Comparison of ENCODE assay signal across 1 cellular context in genomic region chr6:26473758-26474438, GRCh38.
A peak's percentile ranks its signal among the peaks of the same experiment; 100 is the strongest.
TF ChIP-seq lines count a peak whose summit lies in the region.

No MANE protein-coding gene starts in this region.

TF ChIP-seq in K562, 482 proteins besides CTCF, POLR2A, EP300 and RAD21 (continued from another document and continues in another):
- TF ChIP-seq E4F1 (CRISPR knock-in tag; IDR thresholded peaks at IDR 0.05; ENCODE audit: borderline replicate concordance), result no peak
- TF ChIP-seq SRSF7 (optimal IDR thresholded peaks at IDR 0.05; ENCODE audit: low read depth, low read length), result no peak
- no peak for TF ChIP-seq NFE2L1 (tag; IDR thresholded peaks at IDR 0.05; ENCODE audit: borderline replicate concordance, low read depth)
- no peak for TF ChIP-seq E2F8 (IDR thresholded peaks at IDR 0.05; ENCODE audit: low read depth, partially characterized antibody)
- no peak for TF ChIP-seq TSHZ1 (CRISPR knock-in tag; IDR thresholded peaks at IDR 0.05)
- no peak for TF ChIP-seq SMAD1 (IDR thresholded peaks at IDR 0.05; ENCODE audit: low read depth, low read length, partially characterized antibody)
- peak; percentile 40 for TF ChIP-seq GABPB1 (CRISPR knock-in tag; IDR thresholded peaks at IDR 0.05)
- no peak for TF ChIP-seq TAF7 (tag; IDR thresholded peaks at IDR 0.05)
- 0 out of 2 replicates have a peak, but pooled peaks have one; percentile 15 for TF ChIP-seq ZNF395 (CRISPR knock-in tag; IDR thresholded peaks at IDR 0.05)
- TF ChIP-seq NCOA6 (IDR thresholded peaks at IDR 0.05), result 0 out of 2 replicates have a peak, but pooled peaks have one; percentile 36
- no peak for TF ChIP-seq GTF2B (IDR thresholded peaks at IDR 0.05; ENCODE audit: extremely low read depth, insufficient read length)
- no peak for TF ChIP-seq ZNF431 (CRISPR knock-in tag; IDR thresholded peaks at IDR 0.05)
- TF ChIP-seq TOE1 (IDR thresholded peaks at IDR 0.05; ENCODE audit: borderline replicate concordance), result 0 out of 2 replicates have a peak, but pooled peaks have one; percentile 17
- TF ChIP-seq TOE1 (CRISPR knock-in tag; IDR thresholded peaks at IDR 0.05; ENCODE audit: borderline replicate concordance, low read depth), result no peak
- TF ChIP-seq MNT (conservative IDR thresholded peaks at IDR 0.05), result peak in 1 of 2 experiments; percentile 39; a peak in 3 of 4 replicates
- no peak for TF ChIP-seq NKRF (IDR thresholded peaks at IDR 0.05; ENCODE audit: borderline replicate concordance)
- TF ChIP-seq GTF2F1 (IDR thresholded peaks at IDR 0.05; ENCODE audit: low read depth, low read length), result peak; percentile 96; the same call in 1 of the 2 replicates
- TF ChIP-seq HNRNPUL1 (IDR thresholded peaks at IDR 0.05; ENCODE audit: low read length), result no peak
- TF ChIP-seq RCOR1 (IDR thresholded peaks at IDR 0.05; ENCODE audit: borderline replicate concordance in 1 of 2, low read depth in 2 of 2, low read length in 2 of 2), result no peak
- TF ChIP-seq CHD1 (IDR thresholded peaks at IDR 0.05; ENCODE audit: low read length), result no peak
- TF ChIP-seq TAF9B (IDR thresholded peaks at IDR 0.05; ENCODE audit: partially characterized antibody), result peak; percentile 21
- TF ChIP-seq CSDE1 (IDR thresholded peaks at IDR 0.05), result peak in 1 of 2 experiments; percentile 68; a peak in 2 of 4 replicates
- TF ChIP-seq POLR3G (IDR thresholded peaks at IDR 0.05; ENCODE audit: extremely low read depth, insufficient read length, insufficient replicate concordance), result no peak
- peak; percentile 7; the same call in 1 of the 2 replicates for TF ChIP-seq DEAF1 (CRISPR knock-in tag; IDR thresholded peaks at IDR 0.05)
- no peak for TF ChIP-seq RBM15 (IDR thresholded peaks at IDR 0.05; ENCODE audit: insufficient read depth, low read length)
- TF ChIP-seq ZNF551 (CRISPR knock-in tag; IDR thresholded peaks at IDR 0.05), result no peak
- peak; percentile 77 for TF ChIP-seq RBM25 (IDR thresholded peaks at IDR 0.05; ENCODE audit: low read depth, low read length, severe bottlenecking)
- no peak for TF ChIP-seq MTA3 (IDR thresholded peaks at IDR 0.05; ENCODE audit: borderline replicate concordance)
- TF ChIP-seq E2F6 (IDR thresholded peaks at IDR 0.05; ENCODE audit: borderline replicate concordance in 1 of 2, extremely low read depth in 1 of 2, insufficient read depth in 1 of 2, insufficient read length in 1 of 2, low read depth in 1 of 2, low read length in 1 of 2, poor library complexity in 1 of 2, severe bottlenecking in 1 of 2), result peak in 1 of 2 experiments; percentile 31
- TF ChIP-seq SETDB1 (IDR thresholded peaks at IDR 0.05; ENCODE audit: low read length), result no peak
- peak; percentile 76; the same call in 1 of the 2 replicates for TF ChIP-seq ILF3 (IDR thresholded peaks at IDR 0.05; ENCODE audit: borderline replicate concordance)
- TF ChIP-seq MAFK (IDR thresholded peaks at IDR 0.05; ENCODE audit: low read length), result no peak
- TF ChIP-seq TBL1XR1 (IDR thresholded peaks at IDR 0.05; ENCODE audit: low read length in 2 of 2), result peak in 1 of 2 experiments; percentile 20; a peak in 1 of 4 replicates
- peak in 1 of 3 experiments; percentile 60; a peak in 1 of 6 replicates for TF ChIP-seq ZBTB11 (CRISPR knock-in tag; IDR thresholded peaks at IDR 0.05)
- no peak for TF ChIP-seq MYNN (IDR thresholded peaks at IDR 0.05)
- no peak for TF ChIP-seq MYNN (CRISPR knock-in tag; IDR thresholded peaks at IDR 0.05)
- no peak for TF ChIP-seq ZNF212 (CRISPR knock-in tag; IDR thresholded peaks at IDR 0.05)
- 0 out of 4 replicates have a peak, but pooled peaks have one; percentile 19 to 42 for TF ChIP-seq NONO (IDR thresholded peaks at IDR 0.05; ENCODE audit: low read depth in 2 of 2, low read length in 1 of 2)
